Comparison of ENCODE assay signal across 16 cellular contexts in the genomic region with DNA sequence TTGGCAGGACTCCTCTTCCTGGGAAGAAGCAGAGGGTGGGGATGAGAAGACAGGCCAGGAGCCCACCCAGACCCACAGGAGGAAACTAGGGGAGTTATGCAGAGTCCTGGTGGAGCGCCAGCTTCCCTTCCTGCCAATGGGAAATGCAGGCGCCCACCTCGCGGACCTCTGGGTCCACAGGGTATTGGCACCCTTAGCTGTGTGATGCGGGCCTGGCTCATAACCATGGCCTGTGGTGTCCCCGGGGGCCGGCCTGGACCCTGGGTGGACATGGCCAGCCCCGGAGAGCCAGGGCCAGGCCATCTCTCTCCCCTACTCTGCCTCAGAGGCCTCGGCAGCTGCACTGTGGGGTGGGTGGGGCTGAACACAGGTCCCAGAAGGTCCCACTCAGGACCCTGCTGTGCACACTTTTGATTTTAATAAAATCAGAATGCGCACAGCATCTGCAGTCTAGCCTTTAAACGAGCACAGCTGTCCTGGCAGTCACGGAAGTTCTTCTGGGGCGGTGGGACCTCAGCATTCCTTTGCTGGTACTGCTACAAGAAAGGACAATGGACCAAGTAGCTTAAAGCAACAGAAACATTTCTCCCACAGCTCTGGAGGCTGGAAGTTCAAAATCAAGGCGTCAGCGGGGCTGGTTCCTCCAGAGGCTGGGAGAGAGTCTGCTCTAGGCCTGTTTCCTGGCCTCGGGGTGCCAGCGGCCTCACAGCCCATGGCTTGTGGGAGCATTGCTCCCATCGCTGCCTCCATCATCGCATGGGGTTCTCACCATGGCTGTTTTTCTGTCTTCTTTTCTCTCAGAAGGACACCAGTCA. TPM values are rescaled to one million over a fixed set of nuclear protein-coding genes. Genes with fewer than 3 reads are reported as not detected.
DNase-seq lines count a peak whose midpoint lies in the region; ATAC-seq and TF ChIP-seq lines count a peak whose summit lies in the region.
"Had no signal": no experiment of that assay in that cellular context is flagged by ENCODE, and none has a peak within 500 bp of the region (broad histone marks: within the 10 kb centered on the region; RNA-seq: fewer than 3 reads in every experiment).

No MANE protein-coding gene starts in this region.

- no peak overlapping the region for H4K8ac ChIP-seq in IMR-90 (ENCODE audit: low read depth in 2 of 2, low read length in 2 of 2)

- no peak overlapping the region for H2AFZ ChIP-seq in IMR-90 (replicated peaks; ENCODE audit: low read length, poor library complexity)
- H2AFZ ChIP-seq: GM23338 had no signal

- no peak for TF ChIP-seq CTCF in IMR-90 (conservative IDR thresholded peaks at IDR 0.05; ENCODE audit: low read depth, low read length)
- TF ChIP-seq CTCF in activated B cell treated with CpG ODN at 0.5 μM for 24 hours (IDR thresholded peaks at IDR 0.05), result no peak

- H2BK15ac ChIP-seq in IMR-90 (ENCODE audit: low read depth, low read length), result no peak overlapping the region

- peak overlapping the region; percentile 5 for H2AK9ac ChIP-seq in IMR-90 (replicated peaks; ENCODE audit: low read depth, low read length, poor library complexity)

- H3K23ac ChIP-seq in IMR-90 (ENCODE audit: low read depth, low read length), result no peak overlapping the region

- no peaks in the 10 kb centered on the region for H3K36me3 Mint-ChIP-seq in activated B cell treated with CpG ODN at 0.5 μM for 24 hours (ENCODE audit: low read depth)
- H3K36me3 Mint-ChIP-seq in activated naive CD8-positive, alpha-beta T cell treated with anti-CD3 and anti-CD28 coated beads for 36 hours, result no peaks in the 10 kb centered on the region
- H3K36me3 Mint-ChIP-seq: CD8-positive, alpha-beta memory T cell had no signal

- TF ChIP-seq RAD21 in IMR-90 (IDR thresholded peaks at IDR 0.05; ENCODE audit: low read length), result no peak

- no peaks in the 10 kb centered on the region for H4K20me1 ChIP-seq in IMR-90 (ENCODE audit: insufficient read depth, low read length)

- TF ChIP-seq POLR2A in IMR-90 (IDR thresholded peaks at IDR 0.05; ENCODE audit: low read depth, low read length), result no peak

- no peak overlapping the region for H3K27ac Mint-ChIP-seq in activated B cell treated with CpG ODN at 0.5 μM for 24 hours
- H3K27ac Mint-ChIP-seq in activated naive CD8-positive, alpha-beta T cell treated with anti-CD3 and anti-CD28 coated beads for 36 hours, result no peak overlapping the region
- H3K27ac Mint-ChIP-seq: CD8-positive, alpha-beta memory T cell; GM23338 had no signal

- peaks cover 6% of the 10 kb centered on the region; the same call in 1 of the 2 replicates for H3K27me3 ChIP-seq in IMR-90 (ENCODE audit: control insufficient read depth, insufficient read depth, low read length)
- no peaks in the 10 kb centered on the region for H3K27me3 ChIP-seq in SJCRH30

- no peak overlapping the region for H2BK5ac ChIP-seq in IMR-90 (ENCODE audit: low read depth, low read length, poor library complexity, severe bottlenecking)

- H3K9ac ChIP-seq in IMR-90 (ENCODE audit: low read depth, low read length), result no peak overlapping the region

- POLR2A ChIA-PET in IMR-90 (lab: Charles Lee; ENCODE audit: unreplicated experiment), result no interaction called here
- POLR2A ChIA-PET in activated B cell treated with CpG ODN at 0.5 μM for 24 hours (lab: Charles Lee), result no interaction called here

- H3K9me3 Mint-ChIP-seq in activated B cell treated with CpG ODN at 0.5 μM for 24 hours, result no peaks in the 10 kb centered on the region
- H3K9me3 Mint-ChIP-seq in activated naive CD8-positive, alpha-beta T cell treated with anti-CD3 and anti-CD28 coated beads for 36 hours, result no peaks in the 10 kb centered on the region
- H3K9me3 Mint-ChIP-seq: CD8-positive, alpha-beta memory T cell; GM23338 had no signal

- peaks cover 27% of the 10 kb centered on the region for H3K27me3 Mint-ChIP-seq in activated B cell treated with CpG ODN at 0.5 μM for 24 hours
- peaks cover 29% of the 10 kb centered on the region for H3K27me3 Mint-ChIP-seq in activated naive CD8-positive, alpha-beta T cell treated with anti-CD3 and anti-CD28 coated beads for 36 hours

- no peaks in the 10 kb centered on the region for H3K4me1 Mint-ChIP-seq in activated B cell treated with CpG ODN at 0.5 μM for 24 hours
- no peaks in the 10 kb centered on the region for H3K4me1 Mint-ChIP-seq in activated naive CD8-positive, alpha-beta T cell treated with anti-CD3 and anti-CD28 coated beads for 36 hours

- H3K4ac ChIP-seq in IMR-90 (ENCODE audit: low read depth, low read length), result no peak overlapping the region

- DNase-seq in IMR-90, result no peak
- peak; percentile 2 for DNase-seq in activated B cell treated with CpG ODN at 0.5 μM for 24 hours
- peak; percentile 47 for DNase-seq in left lobe of liver (ENCODE audit: low spot score)
- peak; percentile 77 for DNase-seq in posterior vena cava (ENCODE audit: low spot score)
- no peak for DNase-seq in SJCRH30
- no peak for DNase-seq in activated naive CD8-positive, alpha-beta T cell treated with anti-CD3 and anti-CD28 coated beads for 36 hours
- DNase-seq: C1 segment of cervical spinal cord, KG1, MV-4-11, Right ventricle myocardium superior had no signal

- H2BK120ac ChIP-seq in IMR-90 (ENCODE audit: low read depth, low read length), result no peak overlapping the region

- H3K4me1 ChIP-seq in IMR-90 (ENCODE audit: control insufficient read depth, insufficient read depth, low read length), result peaks cover 3% of the 10 kb centered on the region; the same call in 1 of the 2 replicates
- H3K4me1 ChIP-seq in SJCRH30, result no peaks in the 10 kb centered on the region

- no peak overlapping the region for H3K18ac ChIP-seq in IMR-90 (ENCODE audit: low read depth, low read length)

- ATAC-seq in IMR-90 (ENCODE audit: low read depth), result no peak
- no peak for ATAC-seq in activated B cell treated with CpG ODN at 0.5 μM for 24 hours (ENCODE audit: low read depth)
- no peak for ATAC-seq in left lobe of liver
- ATAC-seq in HG03460 (IDR thresholded peaks at IDR 0.05; ENCODE audit: unreplicated experiment), result no peak
- ATAC-seq: GM12878 had no signal

- H4K5ac ChIP-seq in IMR-90 (ENCODE audit: low read depth, low read length), result no peak overlapping the region

- H3K4me2 ChIP-seq in IMR-90 (ENCODE audit: low read depth, low read length), result no peak overlapping the region
- H3K4me2 ChIP-seq: GM23338 had no signal

- WGBS in IMR-90 (ENCODE audit: extremely low coverage in 2 of 2, insufficient read length in 1 of 2), 2 experiments, result 94% methylated on average over 5 of the region's 19 CpGs; no CpG with 5 or more reads in 1 of the 2 experiments

- no peak overlapping the region for H3K4me3 Mint-ChIP-seq in activated B cell treated with CpG ODN at 0.5 μM for 24 hours
- H3K4me3 Mint-ChIP-seq in activated naive CD8-positive, alpha-beta T cell treated with anti-CD3 and anti-CD28 coated beads for 36 hours, result no peak overlapping the region
- H3K4me3 Mint-ChIP-seq: CD8-positive, alpha-beta memory T cell; GM23338 had no signal

- CTCF ChIA-PET in IMR-90 (lab: Yijun Ruan, JAX), result no interaction called here
- CTCF ChIA-PET in activated B cell treated with CpG ODN at 0.5 μM for 24 hours (lab: Charles Lee), result no interaction called here

- no peak overlapping the region for H4K91ac ChIP-seq in IMR-90 (ENCODE audit: insufficient read depth, low read depth, low read length)

- H3K9me3 ChIP-seq in IMR-90 (ENCODE audit: control insufficient read depth, insufficient read depth, low read length) (no peaks in the 10 kb centered on the region), SJCRH30 (replicated peaks) (no peaks in the 10 kb centered on the region)

- H2BK20ac ChIP-seq in IMR-90 (ENCODE audit: low read depth, low read length), result no peak overlapping the region

- H3K36me3 ChIP-seq in IMR-90 (ENCODE audit: control insufficient read depth, insufficient read depth, low read length) (no peaks in the 10 kb centered on the region), SJCRH30 (no peaks in the 10 kb centered on the region)

- dilution Hi-C loops in IMR-90 (cut with HindIII; ENCODE audit: low sequenced_read_pairs, unreplicated experiment), result no loop called here

- no peaks in the 10 kb centered on the region for H3K79me1 ChIP-seq in IMR-90 (ENCODE audit: low read depth in 1 of 2, low read length in 2 of 2)

- peaks cover 8% of the 10 kb centered on the region; the same call in 1 of the 2 replicates for H3K9me1 ChIP-seq in IMR-90 (ENCODE audit: insufficient read depth, low read length)

- intact Hi-C loops in IMR-90 (cut with micrococcal nuclease), result no loop called here
- intact Hi-C loops in activated B cell treated with CpG ODN at 0.5 μM for 24 hours (cut with micrococcal nuclease), result no loop called here
- intact Hi-C loops in posterior vena cava (cut with DNase I), result no loop called here

- BruUV-seq in IMR-90 (replicated peaks; lab: Mats Ljungman, UMichigan), result no TSS peak

- H3K4me3 ChIP-seq in IMR-90 (ENCODE audit: insufficient read depth, low read depth, low read length) (no peak overlapping the region), SJCRH30 (no peak overlapping the region)
- H3K4me3 ChIP-seq: GM12878, GM23338 had no signal

- in situ Hi-C loops in IMR-90 (cut with MboI; ENCODE audit: low sequenced_read_pairs), result no loop called here

- H3K27ac ChIP-seq in IMR-90 (ENCODE audit: insufficient read depth, low read length) (no peak overlapping the region), SJCRH30 (no peak overlapping the region)

- no peak overlapping the region for H3K56ac ChIP-seq in IMR-90 (ENCODE audit: extremely low read depth, insufficient read depth, low read length)

- H3K14ac ChIP-seq in IMR-90 (replicated peaks; ENCODE audit: low read depth, low read length), result no peak overlapping the region

- H2AK5ac ChIP-seq in IMR-90 (ENCODE audit: low read depth, low read length), result no peak overlapping the region

RNA-seq across cellular contexts. Expression of a gene that starts 1.8 kb away (rescaled TPM):
- total RNA-seq in IMR-90 (2012; rRNA removed) (7.2 and 9.1 TPM in 2 replicates), activated B cell treated with CpG ODN at 0.5 μM for 24 hours (not detected in 2 replicates), left lobe of liver (124 TPM), posterior vena cava (10 to 100 TPM; 19.8 to 48.4 TPM)
- 19.5 and 19.7 TPM in 2 replicates for polyA plus RNA-seq in IMR-90 (2012; rRNA removed)
- 12.2 and 29.3 TPM in 2 replicates for polyA plus RNA-seq in IMR-90 (2012; cell fraction: cytosol; rRNA removed)
- 9.8 and 11.4 TPM in 2 replicates for polyA plus RNA-seq in IMR-90 (2012; cell fraction: nucleus; rRNA removed; ENCODE audit: low replicate concordance)
- total RNA-seq in SJCRH30 (2014; rRNA removed; shearing (Covaris generic)), result 0.16 and 0.56 TPM in 2 replicates
- not detected for total RNA-seq in activated naive CD8-positive, alpha-beta T cell treated with anti-CD3 and anti-CD28 coated beads for 36 hours
- total RNA-seq: CD8-positive, alpha-beta memory T cell; GM12878; OCI-LY7 had no signal
- polyA plus RNA-seq: CD8-positive, alpha-beta memory T cell; GM12878 had no signal

RNA-seq across cellular contexts. Expression of a gene that starts 18.8 kb away (rescaled TPM):
- under 0.01 TPM in 1 of 2 replicates, not detected in the other for total RNA-seq in IMR-90 (2012; rRNA removed)
- polyA plus RNA-seq in IMR-90 (2012; rRNA removed), result 0.07 and 0.09 TPM in 2 replicates
- 0.03 TPM in 1 of 2 replicates, not detected in the other for polyA plus RNA-seq in IMR-90 (2012; cell fraction: cytosol; rRNA removed)
- polyA plus RNA-seq in IMR-90 (2012; cell fraction: nucleus; rRNA removed; ENCODE audit: low replicate concordance), result 0.09 TPM in 2 replicates
- total RNA-seq in activated B cell treated with CpG ODN at 0.5 μM for 24 hours, result not detected in 2 replicates
- total RNA-seq in left lobe of liver, result 99.6 TPM
- total RNA-seq in posterior vena cava, result under 1 TPM in 1 of 2 donors, not detected in 1; 0.10 TPM
- total RNA-seq in SJCRH30 (2014; rRNA removed; shearing (Covaris generic)), result not detected in 2 replicates
- total RNA-seq in activated naive CD8-positive, alpha-beta T cell treated with anti-CD3 and anti-CD28 coated beads for 36 hours, result under 1 TPM; 0.49 to 0.94 TPM
- total RNA-seq: GM12878, OCI-LY7 had no signal
- polyA plus RNA-seq: GM12878 had no signal

RNA-seq across cellular contexts. Expression of a gene that starts 34.0 kb away (rescaled TPM):
- total RNA-seq in IMR-90 (2012; rRNA removed), result not detected in 2 replicates
- polyA plus RNA-seq in IMR-90 (2012; rRNA removed), result not detected in 2 replicates
- not detected in 2 replicates for polyA plus RNA-seq in IMR-90 (2012; cell fraction: cytosol; rRNA removed)
- polyA plus RNA-seq in IMR-90 (2012; cell fraction: nucleus; rRNA removed; ENCODE audit: low replicate concordance), result not detected in 2 replicates
- total RNA-seq in activated B cell treated with CpG ODN at 0.5 μM for 24 hours, result not detected in 2 replicates
- total RNA-seq in left lobe of liver, result 50.2 TPM
- total RNA-seq in posterior vena cava, result not detected
- not detected in 2 replicates for total RNA-seq in SJCRH30 (2014; rRNA removed; shearing (Covaris generic))
- under 1 TPM in 1 of 2 experiments, not detected in 1; 0.14 TPM for total RNA-seq in activated naive CD8-positive, alpha-beta T cell treated with anti-CD3 and anti-CD28 coated beads for 36 hours
- total RNA-seq: CD8-positive, alpha-beta memory T cell; GM12878; GM23338; NCI-H460; OCI-LY7; Right ventricle myocardium superior had no signal
- polyA plus RNA-seq: CD8-positive, alpha-beta memory T cell had no signal

Comparison
In these comparisons a context has a peak if more than half of its experiments do, and no peak if none do; other contexts are left out.
1. DNase-seq: peak in activated B cell treated with CpG ODN at 0.5 μM for 24 hours (single experiment), left lobe of liver (single experiment) and posterior vena cava (single experiment); none in IMR-90 (single experiment), SJCRH30 (0 of 2) and activated naive CD8-positive, alpha-beta T cell treated with anti-CD3 and anti-CD28 coated beads for 36 hours (single experiment).
2. RNA of a gene that starts 18.8 kb away (total RNA-seq): 99.6 TPM in left lobe of liver (single experiment); 0.49 to 0.94 TPM in activated naive CD8-positive, alpha-beta T cell treated with anti-CD3 and anti-CD28 coated beads for 36 hours, 0.10 TPM in posterior vena cava, under 0.01 TPM in IMR-90, not detected in activated B cell treated with CpG ODN at 0.5 μM for 24 hours and not detected in SJCRH30; every median in the first group is over 10 times any median in the second.
3. RNA of a gene that starts 34.0 kb away (total RNA-seq): 50.2 TPM in left lobe of liver (single experiment); 0.14 TPM in activated naive CD8-positive, alpha-beta T cell treated with anti-CD3 and anti-CD28 coated beads for 36 hours, not detected in IMR-90, not detected in activated B cell treated with CpG ODN at 0.5 μM for 24 hours, not detected in posterior vena cava and not detected in SJCRH30; every median in the first group is over 10 times any median in the second.